12 cellular contexts compared by ENCODE assay signal in genomic region chr19:54391589-54392061, GRCh38. TPM values are rescaled to one million over a fixed set of nuclear protein-coding genes. Genes with fewer than 3 reads are reported as not detected.
DNase-seq lines count a peak whose midpoint lies in the region; ATAC-seq and TF ChIP-seq lines count a peak whose summit lies in the region.
"Had no signal": no experiment of that assay in that cellular context is flagged by ENCODE, and none has a peak within 500 bp of the region (broad histone marks: within the 10 kb centered on the region; RNA-seq: fewer than 3 reads in every experiment).

No MANE protein-coding gene starts in this region.

- H3K9me3 Mint-ChIP-seq in activated naive CD4-positive, alpha-beta T cell treated with anti-CD3 and anti-CD28 coated beads, Interleukin-2, amount 10 ng/mL, durations not matched to agents 7 days and 5 days = no peaks in the 10 kb centered on the region
- H3K9me3 Mint-ChIP-seq: activated naive CD4-positive, alpha-beta T cell treated with anti-CD3 and anti-CD28 coated beads for 36 hours had no signal

- no peaks in the 10 kb centered on the region for H3K9me3 ChIP-seq in T-helper 17 cell (ENCODE audit: control insufficient read depth, low read length, poor library complexity, severe bottlenecking)
- no peaks in the 10 kb centered on the region for H3K9me3 ChIP-seq in osteoblast (ENCODE audit: low read depth, low read length)
- no peaks in the 10 kb centered on the region for H3K9me3 ChIP-seq in body of pancreas
- H3K9me3 ChIP-seq: HAP-1 had no signal

- H3K4me3 ChIP-seq in osteoblast (ENCODE audit: insufficient read depth, low read length) (no peak overlapping the region), body of pancreas (no peak overlapping the region)
- H3K4me3 ChIP-seq: HAP-1 had no signal

- no peaks in the 10 kb centered on the region for H3K36me3 ChIP-seq in osteoblast (ENCODE audit: insufficient read depth, low read length)
- H3K36me3 ChIP-seq in body of pancreas (replicated peaks in 1 of 2; ENCODE audit: insufficient read depth in 1 of 2, low read depth in 2 of 2) = no peaks in the 10 kb centered on the region
- H3K36me3 ChIP-seq: HAP-1 had no signal

- H3K4me2 ChIP-seq in osteoblast (ENCODE audit: insufficient read depth, low read length) = no peak overlapping the region

- CTCF ChIA-PET in activated naive CD4-positive, alpha-beta T cell treated with anti-CD3 and anti-CD28 coated beads, Interleukin-2, amount 10 ng/mL, durations not matched to agents 7 days and 5 days (lab: Charles Lee) = interaction anchor here (0.8 to 5.0 kb wide), 19 partner anchors 11 to 232 kb away, joined by 3 to 128 read pairs (median 5); partner anchors contain the start of genes LAIR1 and LENG1

- H3K4me3 Mint-ChIP-seq in activated naive CD4-positive, alpha-beta T cell treated with anti-CD3 and anti-CD28 coated beads, Interleukin-2, amount 10 ng/mL, durations not matched to agents 7 days and 5 days = no peak overlapping the region
- H3K4me3 Mint-ChIP-seq in T-helper 17 cell = no peak overlapping the region
- H3K4me3 Mint-ChIP-seq: activated CD8-positive, alpha-beta T cell treated with anti-CD3 and anti-CD28 coated beads, Interleukin-2, amount 10 ng/mL, durations not matched to agents 7 days and 5 days; activated naive CD4-positive, alpha-beta T cell treated with anti-CD3 and anti-CD28 coated beads for 36 hours had no signal

- WGBS in body of pancreas, 2 donors = 19 to 47% methylated on average over 4 of the region's 4 CpGs

- H3K79me2 ChIP-seq in osteoblast (ENCODE audit: insufficient read depth, low read length) = no peaks in the 10 kb centered on the region

- no peak overlapping the region for H3K27ac ChIP-seq in osteoblast (ENCODE audit: low read depth, low read length)
- H3K27ac ChIP-seq in body of pancreas = no peak overlapping the region

- no peaks in the 10 kb centered on the region for H3K36me3 Mint-ChIP-seq in activated naive CD4-positive, alpha-beta T cell treated with anti-CD3 and anti-CD28 coated beads, Interleukin-2, amount 10 ng/mL, durations not matched to agents 7 days and 5 days
- H3K36me3 Mint-ChIP-seq in T-helper 17 cell (ENCODE audit: low read depth) = peaks cover 2% of the 10 kb centered on the region

- intact Hi-C loops in body of pancreas (cut with DNase I) = no loop called here

- H2AFZ ChIP-seq in osteoblast (ENCODE audit: low read length) = no peak overlapping the region

- H3K27me3 Mint-ChIP-seq in activated naive CD4-positive, alpha-beta T cell treated with anti-CD3 and anti-CD28 coated beads, Interleukin-2, amount 10 ng/mL, durations not matched to agents 7 days and 5 days = peaks cover 45% of the 10 kb centered on the region
- peaks cover 17% of the 10 kb centered on the region for H3K27me3 Mint-ChIP-seq in T-helper 17 cell

- no peak for DNase-seq in activated naive CD4-positive, alpha-beta T cell treated with anti-CD3 and anti-CD28 coated beads, Interleukin-2, amount 10 ng/mL, durations not matched to agents 7 days and 5 days
- DNase-seq in activated naive CD4-positive, alpha-beta T cell (lab: John Stamatoyannopoulos, UW) = no peak
- DNase-seq in T-helper 17 cell = no peak
- DNase-seq in osteoblast (ENCODE audit: insufficient read length, low spot score, missing footprints) = no peak
- DNase-seq in T-helper 9 cell = no peak
- no peak for DNase-seq in body of pancreas
- DNase-seq: cerebellar nuclear complex, NCI-H2029 treated with DMSO at 0.1 percent for 48 hours had no signal

- peak overlapping the region; percentile 13 for H3K27ac Mint-ChIP-seq in activated naive CD4-positive, alpha-beta T cell treated with anti-CD3 and anti-CD28 coated beads, Interleukin-2, amount 10 ng/mL, durations not matched to agents 7 days and 5 days
- peak overlapping the region; percentile 96 for H3K27ac Mint-ChIP-seq in T-helper 17 cell
- H3K27ac Mint-ChIP-seq: activated CD8-positive, alpha-beta T cell treated with anti-CD3 and anti-CD28 coated beads, Interleukin-2, amount 10 ng/mL, durations not matched to agents 7 days and 5 days; activated naive CD4-positive, alpha-beta T cell treated with anti-CD3 and anti-CD28 coated beads for 36 hours had no signal

- H3K4me1 ChIP-seq in osteoblast (ENCODE audit: insufficient read depth, low read length) (no peaks in the 10 kb centered on the region), body of pancreas (peaks cover 5% of the 10 kb centered on the region)
- H3K4me1 ChIP-seq: HAP-1 had no signal

- TF ChIP-seq POLR2A in body of pancreas (IDR thresholded peaks at IDR 0.05) = no peak

- H4K20me1 ChIP-seq in osteoblast (ENCODE audit: insufficient read depth, low read length) = no peaks in the 10 kb centered on the region

- peaks cover 42% of the 10 kb centered on the region for H3K4me1 Mint-ChIP-seq in activated naive CD4-positive, alpha-beta T cell treated with anti-CD3 and anti-CD28 coated beads, Interleukin-2, amount 10 ng/mL, durations not matched to agents 7 days and 5 days
- peaks cover 31% of the 10 kb centered on the region for H3K4me1 Mint-ChIP-seq in T-helper 17 cell

- no peak for ATAC-seq in T-helper 17 cell
- ATAC-seq in body of pancreas = no peak

- TF ChIP-seq CTCF in osteoblast (IDR thresholded peaks at IDR 0.05; ENCODE audit: extremely low read depth, low read depth, low read length) (peak; percentile 14), body of pancreas (IDR thresholded peaks at IDR 0.05) (no peak)

- H3K27me3 ChIP-seq in osteoblast (ENCODE audit: insufficient read depth, low read length) = peaks cover 9% of the 10 kb centered on the region
- peaks cover 0 to 8% of the 10 kb centered on the region in 2 donors for H3K27me3 ChIP-seq in body of pancreas

RNA-seq across cellular contexts. Expression of gene TTYH1, which starts 23.6 kb away (rescaled TPM):
- total RNA-seq in T-helper 17 cell (not detected), osteoblast (not detected in 2 replicates), body of pancreas (10 to 100 TPM; 20.5 to 88.7 TPM)
- total RNA-seq: activated naive CD4-positive, alpha-beta T cell treated with anti-CD3 and anti-CD28 coated beads for 36 hours; IMR-90 had no signal

RNA-seq across cellular contexts. Expression of gene LAIR1, which starts 26.9 kb away (rescaled TPM):
- total RNA-seq in T-helper 17 cell = 10 to 100 TPM; 21.5 to 22.2 TPM
- 0.29 and 0.36 TPM in 2 replicates for total RNA-seq in osteoblast
- 10 to 100 TPM in 1 of 2 donors, 1 to 10 TPM in 1; 2.9 to 35.6 TPM for total RNA-seq in body of pancreas
- total RNA-seq: IMR-90 had no signal

RNA-seq across cellular contexts. Expression of gene LILRA4, which starts 52.7 kb away (rescaled TPM):
- total RNA-seq in T-helper 17 cell (under 1 TPM in 1 of 2 donors, not detected in 1; 0.86 TPM), osteoblast (not detected in 2 replicates), body of pancreas (not detected)
- total RNA-seq: activated CD8-positive, alpha-beta T cell treated with anti-CD3 and anti-CD28 coated beads, Interleukin-2, amount 10 ng/mL, durations not matched to agents 7 days and 5 days; activated naive CD4-positive, alpha-beta T cell treated with anti-CD3 and anti-CD28 coated beads for 36 hours; IMR-90 had no signal

RNA-seq across cellular contexts. Expression of gene LENG8, which starts 57.4 kb away (rescaled TPM):
- total RNA-seq in T-helper 17 cell = 100 to 1,000 TPM; 471 to 480 TPM
- 40.7 and 42.3 TPM in 2 replicates for total RNA-seq in osteoblast
- 100 to 1,000 TPM; 182 to 290 TPM for total RNA-seq in body of pancreas

Comparison
In these comparisons a context has a peak if more than half of its experiments do, and no peak if none do; other contexts are left out.
1. RNA of gene TTYH1, which starts 23.6 kb away (total RNA-seq): 20.5 to 88.7 TPM in body of pancreas; not detected in T-helper 17 cell and not detected in osteoblast; every median in the first group is over 10 times any median in the second.